24 cellular contexts compared by ENCODE assay signal in the genomic region with DNA sequence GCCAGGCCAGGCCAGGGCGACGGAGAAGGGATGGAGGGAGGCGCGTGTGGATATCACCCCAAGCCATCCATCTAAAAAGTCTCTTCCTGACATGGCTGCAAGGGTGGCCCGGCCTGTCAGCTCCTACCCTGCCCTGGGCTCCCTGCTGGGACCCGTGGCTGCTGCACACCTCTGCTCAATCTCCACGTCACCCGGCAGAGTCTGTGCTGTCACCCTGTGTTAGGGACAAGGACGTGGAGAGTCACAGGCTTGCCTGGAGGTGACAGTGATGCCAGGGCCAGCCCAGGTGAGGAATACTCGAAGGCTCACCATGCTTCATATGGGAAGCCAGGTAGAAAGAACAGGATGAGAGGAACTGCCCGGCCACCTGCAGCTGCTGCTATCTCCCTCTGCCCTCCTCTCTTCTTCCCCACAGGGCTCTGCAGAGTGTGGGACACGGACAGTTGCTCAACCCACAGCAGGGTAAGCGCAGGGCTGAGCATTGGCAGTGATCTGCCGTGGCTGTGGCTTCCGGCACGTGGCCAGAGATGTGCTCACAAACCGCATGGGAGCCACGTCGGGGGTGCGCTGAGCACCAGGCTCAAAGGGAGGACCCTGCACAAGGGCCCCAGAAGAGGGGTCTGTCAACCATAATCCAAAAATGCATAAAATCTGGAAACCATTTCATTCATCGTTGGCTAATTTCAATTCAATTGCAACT.
DNase-seq lines count a peak whose midpoint lies in the region; ATAC-seq and TF ChIP-seq lines count a peak whose summit lies in the region.
"Had no signal": no experiment of that assay in that cellular context is flagged by ENCODE, and none has a peak within 500 bp of the region (broad histone marks: within the 10 kb centered on the region; RNA-seq: fewer than 3 reads in every experiment).

No MANE protein-coding gene starts in this region.

- 59% methylated on average over 15 of the region's 21 CpGs for WGBS in SK-N-SH (ENCODE audit: low lambda C conversion rate)
- 94% methylated on average over 9 of the region's 21 CpGs for WGBS in suprapubic skin

- CTCF ChIA-PET in SK-N-SH (lab: Yijun Ruan, JAX) = interaction anchor here (0.6 kb wide), 1 partner anchor 219 kb away, joined by 3 read pairs; no protein-coding TSS in a partner anchor

- no peak overlapping the region for H3K4me3 ChIP-seq in SK-N-SH (ENCODE audit: low read depth in 2 of 2, low read length in 1 of 2)
- H3K4me3 ChIP-seq in suprapubic skin = no peak overlapping the region
- H3K4me3 ChIP-seq: ascending aorta, hepatocyte, sigmoid colon had no signal

- H3K9me3 Mint-ChIP-seq in mesothelial cell of epicardium = peaks cover 18% of the 10 kb centered on the region

- H2AFZ ChIP-seq in SK-N-SH (ENCODE audit: low read depth) = no peak overlapping the region
- H2AFZ ChIP-seq: hepatocyte had no signal

- no peaks in the 10 kb centered on the region for H4K20me1 ChIP-seq in SK-N-SH (ENCODE audit: insufficient read depth)

- H3K27me3 ChIP-seq in SK-N-SH (ENCODE audit: insufficient read depth) (no peaks in the 10 kb centered on the region), suprapubic skin (peaks cover 17% of the 10 kb centered on the region)
- H3K27me3 ChIP-seq: ascending aorta, hepatocyte, sigmoid colon had no signal

- no peak overlapping the region for H3K27ac ChIP-seq in SK-N-SH (ENCODE audit: low read depth in 2 of 2, low read length in 1 of 2)
- H3K27ac ChIP-seq in cingulate gyrus (ENCODE audit: low read depth, low read length) = peak overlapping the region; percentile 19
- H3K27ac ChIP-seq in suprapubic skin = no peak overlapping the region
- H3K27ac ChIP-seq: 22Rv1, ascending aorta, hepatocyte, KMS-11, sigmoid colon had no signal

- no peak overlapping the region for H3K4me2 ChIP-seq in SK-N-SH
- H3K4me2 ChIP-seq: hepatocyte, KMS-11 had no signal

- no peaks in the 10 kb centered on the region for H3K79me2 ChIP-seq in SK-N-SH (ENCODE audit: insufficient read depth)
- H3K79me2 ChIP-seq: hepatocyte had no signal

- TF ChIP-seq EP300 in SK-N-SH (IDR thresholded peaks at IDR 0.05; ENCODE audit: borderline replicate concordance in 1 of 2, low read depth in 1 of 2, low read length in 1 of 2) = no peak
- no peak for TF ChIP-seq EP300 in suprapubic skin (IDR thresholded peaks at IDR 0.05)

- no peaks in the 10 kb centered on the region for H3K9me2 ChIP-seq in SK-N-SH

- ATAC-seq in SK-N-SH treated with all-trans-retinoic acid at 6 μM for 48 hours = no peak
- ATAC-seq in HG03095 (IDR thresholded peaks at IDR 0.05; ENCODE audit: unreplicated experiment) = no peak
- ATAC-seq: activated CD4-positive, CD25-positive, alpha-beta regulatory T cell treated with anti-CD3 and anti-CD28 coated beads, Interleukin-2, amount 50 U/mL, for 24 hours; activated naive CD4-positive, alpha-beta T cell treated with anti-CD3 and anti-CD28 coated beads, Interleukin-2, amount 50 U/mL, for 72 hours had no signal

- TF ChIP-seq CTCF in SK-N-SH (IDR thresholded peaks at IDR 0.05) = no peak
- no peak for TF ChIP-seq CTCF in mesothelial cell of epicardium (IDR thresholded peaks at IDR 0.05; ENCODE audit: unreplicated experiment)
- no peak for TF ChIP-seq CTCF in suprapubic skin (IDR thresholded peaks at IDR 0.05)

- no peak for TF ChIP-seq POLR2A in suprapubic skin (IDR thresholded peaks at IDR 0.05)

- H3K36me3 ChIP-seq in SK-N-SH (replicated peaks in 1 of 2; ENCODE audit: control insufficient read depth in 1 of 2, insufficient read depth in 2 of 2, low read length in 1 of 2) (no peaks in the 10 kb centered on the region), suprapubic skin (no peaks in the 10 kb centered on the region)
- H3K36me3 ChIP-seq: ascending aorta, sigmoid colon had no signal

- no peaks in the 10 kb centered on the region for H3K4me1 Mint-ChIP-seq in mesothelial cell of epicardium
- H3K4me1 Mint-ChIP-seq: naive B cell had no signal

- no peak for TF ChIP-seq RAD21 in SK-N-SH (IDR thresholded peaks at IDR 0.05; ENCODE audit: low read length)

- H3F3A ChIP-seq in SK-N-SH (replicated peaks; ENCODE audit: insufficient read depth) = no peaks in the 10 kb centered on the region

- peak; percentile 15 for DNase-seq in SK-N-SH
- DNase-seq in mesothelial cell of epicardium (ENCODE audit: low spot score in 2 of 2, unreplicated experiment in 2 of 2) = peak; percentile 5 to 35
- peak; percentile 49 to 65 for DNase-seq in suprapubic skin (ENCODE audit: low spot score in 2 of 2)
- DNase-seq in stimulated activated CD4-positive, alpha-beta T cell treated with anti-CD3 and anti-CD28 coated beads, Interleukin-1b, Interleukin-23, amount 100 ng/mL, for 48 hours = no peak
- no peak for DNase-seq in activated CD4-positive, alpha-beta T cell treated with anti-CD3 and anti-CD28 coated beads for 48 hours
- DNase-seq: activated T-cell treated with anti-CD3 and anti-CD28 coated beads, Interleukin-2, amount 50 U/mL, for 48 hours; AML-193; central memory CD4-positive, alpha-beta T cell; foreskin melanocyte; HFFc6; mesenchymal stem cell; naive B cell; NCI-H1694; NCI-H2227 treated with DMSO at 0.1 percent for 48 hours; sigmoid colon had no signal

- H3K27ac Mint-ChIP-seq in mesothelial cell of epicardium = no peak overlapping the region
- H3K27ac Mint-ChIP-seq: HFFc6 had no signal

- no peaks in the 10 kb centered on the region; a peak in 1 of 4 replicates for H3K4me1 ChIP-seq in SK-N-SH (ENCODE audit: control insufficient read depth in 1 of 2, insufficient read depth in 2 of 2, low read depth in 1 of 2, low read length in 1 of 2)
- H3K4me1 ChIP-seq in suprapubic skin = no peaks in the 10 kb centered on the region
- H3K4me1 ChIP-seq: ascending aorta, sigmoid colon had no signal

- POLR2A ChIA-PET in SK-N-SH (lab: Yijun Ruan, JAX) = no interaction called here

- no peaks in the 10 kb centered on the region for H3K27me3 Mint-ChIP-seq in mesothelial cell of epicardium (ENCODE audit: low read depth)

- no peak overlapping the region for H3K9ac ChIP-seq in SK-N-SH
- H3K9ac ChIP-seq: KMS-11 had no signal

- H3K9me3 ChIP-seq in SK-N-SH = no peaks in the 10 kb centered on the region
- no peaks in the 10 kb centered on the region for H3K9me3 ChIP-seq in suprapubic skin
- H3K9me3 ChIP-seq: ascending aorta, sigmoid colon had no signal

- no peaks in the 10 kb centered on the region for H3K36me3 Mint-ChIP-seq in mesothelial cell of epicardium
- H3K36me3 Mint-ChIP-seq: activated naive CD4-positive, alpha-beta T cell treated with anti-CD3 and anti-CD28 coated beads, Interleukin-2, amount 50 U/mL, for 72 hours; naive B cell had no signal

- H3K4me3 Mint-ChIP-seq in mesothelial cell of epicardium = no peak overlapping the region
- H3K4me3 Mint-ChIP-seq: HFFc6, naive B cell had no signal

TF ChIP-seq in SK-N-SH, 30 proteins besides CTCF, POLR2A, EP300 and RAD21 (continues in another document):
- TF ChIP-seq NRF1 (IDR thresholded peaks at IDR 0.05; ENCODE audit: low read depth, low read length) = no peak
- TF ChIP-seq, protein P1, sequence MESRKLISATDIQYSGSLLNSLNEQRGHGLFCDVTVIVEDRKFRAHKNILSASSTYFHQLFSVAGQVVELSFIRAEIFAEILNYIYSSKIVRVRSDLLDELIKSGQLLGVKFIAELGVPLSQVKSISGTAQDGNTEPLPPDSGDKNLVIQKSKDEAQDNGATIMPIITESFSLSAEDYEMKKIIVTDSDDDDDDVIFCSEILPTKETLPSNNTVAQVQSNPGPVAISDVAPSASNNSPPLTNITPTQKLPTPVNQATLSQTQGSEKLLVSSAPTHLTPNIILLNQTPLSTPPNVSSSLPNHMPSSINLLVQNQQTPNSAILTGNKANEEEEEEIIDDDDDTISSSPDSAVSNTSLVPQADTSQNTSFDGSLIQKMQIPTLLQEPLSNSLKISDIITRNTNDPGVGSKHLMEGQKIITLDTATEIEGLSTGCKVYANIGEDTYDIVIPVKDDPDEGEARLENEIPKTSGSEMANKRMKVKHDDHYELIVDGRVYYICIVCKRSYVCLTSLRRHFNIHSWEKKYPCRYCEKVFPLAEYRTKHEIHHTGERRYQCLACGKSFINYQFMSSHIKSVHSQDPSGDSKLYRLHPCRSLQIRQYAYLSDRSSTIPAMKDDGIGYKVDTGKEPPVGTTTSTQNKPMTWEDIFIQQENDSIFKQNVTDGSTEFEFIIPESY (IDR thresholded peaks at IDR 0.05; ENCODE audit: borderline replicate concordance, low read depth) = no peak

TF ChIP-seq in SK-N-SH treated with all-trans-retinoic acid at 6 μM for 48 hours, 23 proteins besides CTCF, POLR2A, EP300 and RAD21:
- TF ChIP-seq TCF4 (CRISPR knock-in tag; IDR thresholded peaks at IDR 0.05; ENCODE audit: borderline replicate concordance) = no peak
- TF ChIP-seq ISL1 (CRISPR knock-in tag; IDR thresholded peaks at IDR 0.05) = no peak
- TF ChIP-seq ZNF565 (CRISPR knock-in tag; conservative IDR thresholded peaks at IDR 0.05; ENCODE audit: low read depth) = no peak
- no peak for TF ChIP-seq ZFP30 (CRISPR knock-in tag; IDR thresholded peaks at IDR 0.05)
- TF ChIP-seq, protein P2, sequence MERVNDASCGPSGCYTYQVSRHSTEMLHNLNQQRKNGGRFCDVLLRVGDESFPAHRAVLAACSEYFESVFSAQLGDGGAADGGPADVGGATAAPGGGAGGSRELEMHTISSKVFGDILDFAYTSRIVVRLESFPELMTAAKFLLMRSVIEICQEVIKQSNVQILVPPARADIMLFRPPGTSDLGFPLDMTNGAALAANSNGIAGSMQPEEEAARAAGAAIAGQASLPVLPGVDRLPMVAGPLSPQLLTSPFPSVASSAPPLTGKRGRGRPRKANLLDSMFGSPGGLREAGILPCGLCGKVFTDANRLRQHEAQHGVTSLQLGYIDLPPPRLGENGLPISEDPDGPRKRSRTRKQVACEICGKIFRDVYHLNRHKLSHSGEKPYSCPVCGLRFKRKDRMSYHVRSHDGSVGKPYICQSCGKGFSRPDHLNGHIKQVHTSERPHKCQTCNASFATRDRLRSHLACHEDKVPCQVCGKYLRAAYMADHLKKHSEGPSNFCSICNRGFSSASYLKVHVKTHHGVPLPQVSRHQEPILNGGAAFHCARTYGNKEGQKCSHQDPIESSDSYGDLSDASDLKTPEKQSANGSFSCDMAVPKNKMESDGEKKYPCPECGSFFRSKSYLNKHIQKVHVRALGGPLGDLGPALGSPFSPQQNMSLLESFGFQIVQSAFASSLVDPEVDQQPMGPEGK (CRISPR knock-in tag; IDR thresholded peaks at IDR 0.05; ENCODE audit: borderline replicate concordance) = no peak

Comparison
In these comparisons a context has a peak if more than half of its experiments do, and no peak if none do; other contexts are left out.
1. DNase-seq: peak in SK-N-SH (single experiment), mesothelial cell of epicardium (2 of 2) and suprapubic skin (2 of 2); none in stimulated activated CD4-positive, alpha-beta T cell treated with anti-CD3 and anti-CD28 coated beads, Interleukin-1b, Interleukin-23, amount 100 ng/mL, for 48 hours (single experiment) and activated CD4-positive, alpha-beta T cell treated with anti-CD3 and anti-CD28 coated beads for 48 hours (single experiment).